Comparison of ENCODE assay signal across 19 cellular contexts in genomic region chrX:97692575-97692974, GRCh38.
"Had no signal": no experiment of that assay in that cellular context is flagged by ENCODE, and none has a peak within 500 bp of the region (broad histone marks: within the 10 kb centered on the region; RNA-seq: fewer than 3 reads in every experiment).

No MANE protein-coding gene starts in this region.

- H3K4me2 ChIP-seq: smooth muscle cell had no signal

- H3K36me3 Mint-ChIP-seq: activated CD4-positive, alpha-beta memory T cell treated with anti-CD3 and anti-CD28 coated beads for 36 hours; brain; memory B cell; naive thymus-derived CD4-positive, alpha-beta T cell; stimulated activated effector memory CD8-positive, alpha-beta T cell treated with anti-CD3 and anti-CD28 coated beads, Interleukin-12 subunit alpha, Interleukin-12 subunit beta, amount 100 ng/mL, for 72 hours; type B pancreatic cell had no signal

- H3K36me3 ChIP-seq: colonic mucosa, esophagus muscularis mucosa, neutrophil, pancreas, right lobe of liver had no signal

- H3K27ac ChIP-seq: colonic mucosa, esophagus muscularis mucosa, neutrophil, pancreas, right lobe of liver, testis had no signal

- H3K4me1 Mint-ChIP-seq: activated CD4-positive, alpha-beta T cell treated with anti-CD3 and anti-CD28 coated beads for 36 hours; memory B cell; naive thymus-derived CD4-positive, alpha-beta T cell; stimulated activated effector memory CD8-positive, alpha-beta T cell treated with anti-CD3 and anti-CD28 coated beads, Interleukin-12 subunit alpha, Interleukin-12 subunit beta, amount 100 ng/mL, for 72 hours had no signal

- H3K4me3 ChIP-seq: colonic mucosa, esophagus muscularis mucosa, pancreas, right lobe of liver, smooth muscle cell, testis had no signal

- H3K9me3 Mint-ChIP-seq: activated CD4-positive, alpha-beta memory T cell treated with anti-CD3 and anti-CD28 coated beads for 36 hours; memory B cell; naive thymus-derived CD4-positive, alpha-beta T cell; stimulated activated effector memory CD8-positive, alpha-beta T cell treated with anti-CD3 and anti-CD28 coated beads, Interleukin-12 subunit alpha, Interleukin-12 subunit beta, amount 100 ng/mL, for 72 hours had no signal

- H3K4me3 Mint-ChIP-seq: activated CD4-positive, alpha-beta memory T cell treated with anti-CD3 and anti-CD28 coated beads for 36 hours; activated CD4-positive, alpha-beta T cell treated with anti-CD3 and anti-CD28 coated beads for 36 hours; brain; memory B cell; naive thymus-derived CD4-positive, alpha-beta T cell; stimulated activated effector memory CD8-positive, alpha-beta T cell treated with anti-CD3 and anti-CD28 coated beads, Interleukin-12 subunit alpha, Interleukin-12 subunit beta, amount 100 ng/mL, for 72 hours; type B pancreatic cell had no signal

- H3K27me3 ChIP-seq: colonic mucosa, esophagus muscularis mucosa, neutrophil, testis had no signal

- DNase-seq: activated CD4-positive, alpha-beta memory T cell treated with anti-CD3 and anti-CD28 coated beads for 36 hours; activated CD4-positive, alpha-beta T cell treated with anti-CD3 and anti-CD28 coated beads for 36 hours; activated naive CD4-positive, alpha-beta T cell; caudate nucleus; colonic mucosa; left ventricle myocardium superior; naive thymus-derived CD4-positive, alpha-beta T cell; pancreas; right lobe of liver; stimulated activated CD4-positive, alpha-beta T cell treated with anti-CD3 and anti-CD28 coated beads, Interleukin-4, amount 100 ng/mL, for 1 hour; T-helper 2 cell; testis had no signal

- H3K9me3 ChIP-seq: colonic mucosa, neutrophil, pancreas, right lobe of liver, testis had no signal

- H3K4me1 ChIP-seq: colonic mucosa, esophagus muscularis mucosa, pancreas, right lobe of liver, testis had no signal

- FAIRE-seq: pancreas had no signal

- H3K27ac Mint-ChIP-seq: activated CD4-positive, alpha-beta memory T cell treated with anti-CD3 and anti-CD28 coated beads for 36 hours; activated CD4-positive, alpha-beta T cell treated with anti-CD3 and anti-CD28 coated beads for 36 hours; memory B cell; naive thymus-derived CD4-positive, alpha-beta T cell; stimulated activated effector memory CD8-positive, alpha-beta T cell treated with anti-CD3 and anti-CD28 coated beads, Interleukin-12 subunit alpha, Interleukin-12 subunit beta, amount 100 ng/mL, for 72 hours; type B pancreatic cell had no signal

- H3K27me3 Mint-ChIP-seq: activated CD4-positive, alpha-beta memory T cell treated with anti-CD3 and anti-CD28 coated beads for 36 hours; activated CD4-positive, alpha-beta T cell treated with anti-CD3 and anti-CD28 coated beads for 36 hours; brain; type B pancreatic cell had no signal
